1 cellular context compared by ENCODE assay signal in the genomic region with DNA sequence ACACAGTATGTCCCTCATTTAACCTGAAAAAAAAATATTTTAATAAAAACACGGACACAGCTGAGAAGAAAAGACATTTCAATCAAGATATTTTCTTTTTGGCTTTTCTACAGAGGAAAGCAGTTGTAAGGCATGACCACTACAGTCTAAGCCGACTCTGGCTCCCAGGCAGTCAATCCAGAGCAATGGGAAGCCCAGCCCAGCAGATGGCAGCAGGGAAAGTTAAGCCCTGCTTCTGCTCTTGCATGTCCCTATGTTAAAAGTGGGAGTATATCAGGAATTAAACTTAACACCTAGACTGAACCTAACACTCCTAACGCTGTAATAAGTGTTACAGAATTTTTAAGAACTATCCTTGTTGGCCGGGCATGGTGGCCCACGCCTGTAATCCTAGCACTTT.
TF ChIP-seq lines count a peak whose summit lies in the region.

No MANE protein-coding gene starts in this region.

TF ChIP-seq in SK-N-SH, 30 proteins besides CTCF, POLR2A, EP300 and RAD21 (continued from another document):
- TF ChIP-seq, protein P1, sequence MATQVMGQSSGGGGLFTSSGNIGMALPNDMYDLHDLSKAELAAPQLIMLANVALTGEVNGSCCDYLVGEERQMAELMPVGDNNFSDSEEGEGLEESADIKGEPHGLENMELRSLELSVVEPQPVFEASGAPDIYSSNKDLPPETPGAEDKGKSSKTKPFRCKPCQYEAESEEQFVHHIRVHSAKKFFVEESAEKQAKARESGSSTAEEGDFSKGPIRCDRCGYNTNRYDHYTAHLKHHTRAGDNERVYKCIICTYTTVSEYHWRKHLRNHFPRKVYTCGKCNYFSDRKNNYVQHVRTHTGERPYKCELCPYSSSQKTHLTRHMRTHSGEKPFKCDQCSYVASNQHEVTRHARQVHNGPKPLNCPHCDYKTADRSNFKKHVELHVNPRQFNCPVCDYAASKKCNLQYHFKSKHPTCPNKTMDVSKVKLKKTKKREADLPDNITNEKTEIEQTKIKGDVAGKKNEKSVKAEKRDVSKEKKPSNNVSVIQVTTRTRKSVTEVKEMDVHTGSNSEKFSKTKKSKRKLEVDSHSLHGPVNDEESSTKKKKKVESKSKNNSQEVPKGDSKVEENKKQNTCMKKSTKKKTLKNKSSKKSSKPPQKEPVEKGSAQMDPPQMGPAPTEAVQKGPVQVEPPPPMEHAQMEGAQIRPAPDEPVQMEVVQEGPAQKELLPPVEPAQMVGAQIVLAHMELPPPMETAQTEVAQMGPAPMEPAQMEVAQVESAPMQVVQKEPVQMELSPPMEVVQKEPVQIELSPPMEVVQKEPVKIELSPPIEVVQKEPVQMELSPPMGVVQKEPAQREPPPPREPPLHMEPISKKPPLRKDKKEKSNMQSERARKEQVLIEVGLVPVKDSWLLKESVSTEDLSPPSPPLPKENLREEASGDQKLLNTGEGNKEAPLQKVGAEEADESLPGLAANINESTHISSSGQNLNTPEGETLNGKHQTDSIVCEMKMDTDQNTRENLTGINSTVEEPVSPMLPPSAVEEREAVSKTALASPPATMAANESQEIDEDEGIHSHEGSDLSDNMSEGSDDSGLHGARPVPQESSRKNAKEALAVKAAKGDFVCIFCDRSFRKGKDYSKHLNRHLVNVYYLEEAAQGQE (IDR thresholded peaks at IDR 0.05; ENCODE audit: low read depth, low read length), result no peak
- no peak for TF ChIP-seq MEF2A (IDR thresholded peaks at IDR 0.05; ENCODE audit: borderline replicate concordance, low read depth)
- TF ChIP-seq, protein P2, sequence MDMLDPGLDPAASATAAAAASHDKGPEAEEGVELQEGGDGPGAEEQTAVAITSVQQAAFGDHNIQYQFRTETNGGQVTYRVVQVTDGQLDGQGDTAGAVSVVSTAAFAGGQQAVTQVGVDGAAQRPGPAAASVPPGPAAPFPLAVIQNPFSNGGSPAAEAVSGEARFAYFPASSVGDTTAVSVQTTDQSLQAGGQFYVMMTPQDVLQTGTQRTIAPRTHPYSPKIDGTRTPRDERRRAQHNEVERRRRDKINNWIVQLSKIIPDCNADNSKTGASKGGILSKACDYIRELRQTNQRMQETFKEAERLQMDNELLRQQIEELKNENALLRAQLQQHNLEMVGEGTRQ (IDR thresholded peaks at IDR 0.05; ENCODE audit: borderline replicate concordance, low read depth, low read length), result no peak
